Comparison of ENCODE assay signal across 19 cellular contexts in the genomic region with DNA sequence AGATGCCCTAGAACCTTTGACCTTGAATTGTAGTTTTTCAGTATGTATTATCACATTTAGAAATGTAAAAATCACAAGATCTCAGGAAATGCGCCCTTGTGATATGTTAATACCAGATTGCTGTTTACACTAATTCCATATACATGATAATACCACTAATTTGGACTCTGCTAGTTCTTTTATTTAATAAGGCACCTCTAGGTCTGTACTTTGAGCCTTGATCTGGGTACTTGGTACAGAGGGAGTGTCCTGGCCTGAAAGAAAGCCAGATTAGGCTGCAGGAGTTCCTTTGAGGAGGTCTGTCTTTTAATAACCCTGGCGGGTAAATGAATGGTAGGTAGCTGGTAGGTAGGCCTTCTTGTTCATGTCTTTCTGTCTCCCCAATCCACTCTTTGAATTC. TPM values are rescaled to one million over a fixed set of nuclear protein-coding genes. Genes with fewer than 3 reads are reported as not detected.
DNase-seq lines count a peak whose midpoint lies in the region; ATAC-seq and TF ChIP-seq lines count a peak whose summit lies in the region.
"Had no signal": no experiment of that assay in that cellular context is flagged by ENCODE, and none has a peak within 500 bp of the region (broad histone marks: within the 10 kb centered on the region; RNA-seq: fewer than 3 reads in every experiment).

No MANE protein-coding gene starts in this region.

- no peak overlapping the region for H3K4me3 Mint-ChIP-seq in GM23338
- H3K4me3 Mint-ChIP-seq in activated T-cell treated with anti-CD3 and anti-CD28 coated beads, Interleukin-2, amount 50 U/mL, for 72 hours: no peak overlapping the region
- H3K4me3 Mint-ChIP-seq: CD4-positive, alpha-beta memory T cell had no signal

- no peaks in the 10 kb centered on the region for H3K79me2 ChIP-seq in GM23338 (replicated peaks; ENCODE audit: insufficient read depth)

- H4K20me1 ChIP-seq in GM23338 (replicated peaks; ENCODE audit: insufficient read depth): no peaks in the 10 kb centered on the region; the same call in 1 of the 2 replicates
- H4K20me1 ChIP-seq: BLaER1 had no signal

- H3K27me3 ChIP-seq in GM23338 (ENCODE audit: insufficient read depth) (peaks cover 3% of the 10 kb centered on the region; the same call in 1 of the 2 replicates), adipocyte (replicated peaks; ENCODE audit: control insufficient read depth, insufficient read depth, low read length) (no peaks in the 10 kb centered on the region), left lung (no peaks in the 10 kb centered on the region), neutrophil (no peaks in the 10 kb centered on the region)
- H3K27me3 ChIP-seq: BLaER1, SJCRH30 had no signal

- ATAC-seq in GM23338: peak; percentile 78
- peak; percentile 56 for ATAC-seq in left lung
- no peak for ATAC-seq in activated T-cell treated with anti-CD3 and anti-CD28 coated beads, Interleukin-2, amount 50 U/mL, for 72 hours (replicated peaks in 1 of 2)
- ATAC-seq in HG03045 (IDR thresholded peaks at IDR 0.05; ENCODE audit: unreplicated experiment): no peak
- ATAC-seq: HCT116 had no signal

- H3K4me1 Mint-ChIP-seq in GM23338: peaks cover 26% of the 10 kb centered on the region
- H3K4me1 Mint-ChIP-seq in activated T-cell treated with anti-CD3 and anti-CD28 coated beads, Interleukin-2, amount 50 U/mL, for 72 hours (ENCODE audit: low read depth): peaks cover 19% of the 10 kb centered on the region

- H3K9me3 ChIP-seq in adipocyte (ENCODE audit: control insufficient read depth, low read length) (no peaks in the 10 kb centered on the region), left lung (no peaks in the 10 kb centered on the region), neutrophil (no peaks in the 10 kb centered on the region)
- H3K9me3 ChIP-seq: BLaER1, SJCRH30 had no signal

- no peaks in the 10 kb centered on the region for H3K9me2 ChIP-seq in GM23338 (ENCODE audit: insufficient read depth)

- H3K27ac ChIP-seq in GM23338 (ENCODE audit: low read depth) (no peak overlapping the region), left lung (no peak overlapping the region), neutrophil (peak overlapping the region; percentile 0)
- H3K27ac ChIP-seq: BLaER1, PC-9, SJCRH30 had no signal

- no peak overlapping the region for H3K27ac Mint-ChIP-seq in GM23338
- H3K27ac Mint-ChIP-seq in activated T-cell treated with anti-CD3 and anti-CD28 coated beads, Interleukin-2, amount 50 U/mL, for 72 hours: no peak overlapping the region

- peaks cover 3% of the 10 kb centered on the region for H3K27me3 Mint-ChIP-seq in GM23338 (ENCODE audit: insufficient read depth, low read depth, poor library complexity)
- no peaks in the 10 kb centered on the region for H3K27me3 Mint-ChIP-seq in activated T-cell treated with anti-CD3 and anti-CD28 coated beads, Interleukin-2, amount 50 U/mL, for 72 hours (ENCODE audit: low read depth)
- H3K27me3 Mint-ChIP-seq: CD4-positive, alpha-beta memory T cell had no signal

- no peaks in the 10 kb centered on the region for H3K9me3 Mint-ChIP-seq in GM23338
- H3K9me3 Mint-ChIP-seq in activated T-cell treated with anti-CD3 and anti-CD28 coated beads, Interleukin-2, amount 50 U/mL, for 72 hours: no peaks in the 10 kb centered on the region
- H3K9me3 Mint-ChIP-seq: CD4-positive, alpha-beta memory T cell had no signal

- intact Hi-C loops in left lung (cut with DNase I): no loop called here

- H3K4me1 ChIP-seq in GM23338 (ENCODE audit: insufficient read depth) (peaks cover 20% of the 10 kb centered on the region), adipocyte (ENCODE audit: control insufficient read depth, insufficient read depth, low read length) (peaks cover 22% of the 10 kb centered on the region), left lung (no peaks in the 10 kb centered on the region), neutrophil (ENCODE audit: control insufficient read depth in 1 of 2, insufficient read depth in 1 of 2, low read depth in 1 of 2, low read length in 1 of 2) (peaks cover 14 to 20% of the 10 kb centered on the region in 2 experiments)
- H3K4me1 ChIP-seq: BLaER1, SJCRH30 had no signal

- H3F3A ChIP-seq in GM23338 (replicated peaks; ENCODE audit: low read depth): no peaks in the 10 kb centered on the region

- no peak overlapping the region for H3K4me3 ChIP-seq in GM23338
- peak overlapping the region; percentile 50 for H3K4me3 ChIP-seq in adipocyte (ENCODE audit: low read length)
- H3K4me3 ChIP-seq in left lung: no peak overlapping the region
- H3K4me3 ChIP-seq in neutrophil (ENCODE audit: low read depth in 1 of 2, low read length in 1 of 2): no peak overlapping the region
- H3K4me3 ChIP-seq: BLaER1, PC-9, SJCRH30 had no signal

- H2AFZ ChIP-seq in GM23338: no peak overlapping the region
- H2AFZ ChIP-seq: PC-9 had no signal

- TF ChIP-seq CTCF in GM23338 (conservative IDR thresholded peaks at IDR 0.05; ENCODE audit: low read depth in 2 of 2): no peak
- no peak for TF ChIP-seq CTCF in left lung (IDR thresholded peaks at IDR 0.05)
- no peak for TF ChIP-seq CTCF in neutrophil (IDR thresholded peaks at IDR 0.05)

- peak; percentile 34 for DNase-seq in GM23338 (ENCODE audit: low spot score)
- DNase-seq in adipocyte (ENCODE audit: low read depth): no peak
- no peak for DNase-seq in left lung
- DNase-seq in activated T-cell treated with anti-CD3 and anti-CD28 coated beads, Interleukin-2, amount 50 U/mL, for 72 hours: no peak
- no peak for DNase-seq in OCI-M2 (lab: John Stamatoyannopoulos, UW; ENCODE audit: unreplicated experiment)
- DNase-seq: CD4-positive, alpha-beta memory T cell; DMS153; GDM1; KG1; NCI-H187 treated with DMSO at 0.1 percent for 48 hours; NCI-H2227 treated with DMSO at 0.1 percent for 48 hours; NCI-H510A treated with DMSO at 0.1 percent for 48 hours; PC-9; SJCRH30 had no signal

- H3K9ac ChIP-seq in adipocyte (ENCODE audit: low read length): peak overlapping the region; percentile 43
- H3K9ac ChIP-seq: BLaER1 had no signal

- 0 out of 3 replicates have a peak, but pooled peaks cover 7% of the 10 kb centered on the region for H3K36me3 Mint-ChIP-seq in GM23338 (ENCODE audit: low read depth)
- H3K36me3 Mint-ChIP-seq in activated T-cell treated with anti-CD3 and anti-CD28 coated beads, Interleukin-2, amount 50 U/mL, for 72 hours (ENCODE audit: insufficient read depth in 2 of 2): peaks cover 6 to 16% of the 10 kb centered on the region in 2 donors

- H3K36me3 ChIP-seq in GM23338 (ENCODE audit: insufficient read depth) (no peaks in the 10 kb centered on the region; the same call in 1 of the 2 replicates), adipocyte (ENCODE audit: control insufficient read depth, insufficient read depth, low read length, severe bottlenecking) (peaks cover 43% of the 10 kb centered on the region), left lung (peaks cover 0 to 57% of the 10 kb centered on the region in 2 donors), neutrophil (peaks cover 40% of the 10 kb centered on the region)

- H3K4me2 ChIP-seq in GM23338: peak overlapping the region; percentile 13; the same call in 1 of the 2 replicates
- H3K4me2 ChIP-seq: BLaER1, PC-9 had no signal

RNA-seq across cellular contexts. Expression of a gene that starts 26.3 kb away (rescaled TPM):
- 8.8 and 10.6 TPM in 2 replicates for total RNA-seq in GM23338 (2014; rRNA removed; shearing (Covaris generic))
- 15.2 and 16.1 TPM in 2 replicates for polyA plus RNA-seq in GM23338 (2016; fragmentation: Nextera tagmentation; extraction: Ambion mirVana)
- total RNA-seq in left lung: 10 to 100 TPM; 30.3 to 35.7 TPM
- total RNA-seq in activated T-cell treated with anti-CD3 and anti-CD28 coated beads, Interleukin-2, amount 50 U/mL, for 72 hours: 10 to 100 TPM; 23.0 to 28.0 TPM

RNA-seq across cellular contexts. Expression of a gene that starts 28.1 kb away (rescaled TPM):
- total RNA-seq in GM23338 (2014; rRNA removed; shearing (Covaris generic)): 8.3 and 8.6 TPM in 2 replicates
- 9.0 and 12.1 TPM in 2 replicates for polyA plus RNA-seq in GM23338 (2016; fragmentation: Nextera tagmentation; extraction: Ambion mirVana)
- total RNA-seq in left lung: 10 to 100 TPM; 12.9 to 25.9 TPM
- total RNA-seq in activated T-cell treated with anti-CD3 and anti-CD28 coated beads, Interleukin-2, amount 50 U/mL, for 72 hours: 1 to 10 TPM; 2.1 to 3.0 TPM

RNA-seq across cellular contexts. Expression of a gene that starts 55.3 kb away (rescaled TPM):
- total RNA-seq in GM23338 (2014; rRNA removed; shearing (Covaris generic)): 2.1 and 3.0 TPM in 2 replicates
- 1.5 and 1.6 TPM in 2 replicates for polyA plus RNA-seq in GM23338 (2016; fragmentation: Nextera tagmentation; extraction: Ambion mirVana)
- total RNA-seq in left lung: 1 to 10 TPM; 2.0 to 2.7 TPM
- 1 to 10 TPM; 6.8 to 8.7 TPM for total RNA-seq in activated T-cell treated with anti-CD3 and anti-CD28 coated beads, Interleukin-2, amount 50 U/mL, for 72 hours
- total RNA-seq: Daoy had no signal

RNA-seq across cellular contexts. Expression of a gene that starts 55.5 kb away (rescaled TPM):
- total RNA-seq in GM23338 (2014; rRNA removed; shearing (Covaris generic)): 63.8 and 67.1 TPM in 2 replicates
- polyA plus RNA-seq in GM23338 (2016; fragmentation: Nextera tagmentation; extraction: Ambion mirVana): 38.6 and 44.0 TPM in 2 replicates
- 10 to 100 TPM; 45.2 to 45.4 TPM for total RNA-seq in left lung
- 10 to 100 TPM; 56.7 to 75.2 TPM for total RNA-seq in activated T-cell treated with anti-CD3 and anti-CD28 coated beads, Interleukin-2, amount 50 U/mL, for 72 hours

Comparison
In these comparisons a context has a peak if more than half of its experiments do, and no peak if none do; other contexts are left out.
1. ATAC-seq: peak in GM23338 (single experiment) and left lung (single experiment); none in activated T-cell treated with anti-CD3 and anti-CD28 coated beads, Interleukin-2, amount 50 U/mL, for 72 hours (0 of 2) and HG03045 (single experiment).